ENCODE assay signal across 11 cellular contexts in genomic region chr13:50152655-50153309, GRCh38.
DNase-seq lines count a peak whose midpoint lies in the region; ATAC-seq lines count a peak whose summit lies in the region.
"Had no signal": no experiment of that assay in that cellular context is flagged by ENCODE, and none has a peak within 500 bp of the region (broad histone marks: within the 10 kb centered on the region; RNA-seq: fewer than 3 reads in every experiment).

No MANE protein-coding gene starts in this region.

- no peak overlapping the region for H3K27ac Mint-ChIP-seq in activated CD4-positive, alpha-beta T cell treated with anti-CD3 and anti-CD28 coated beads, Interleukin-2, amount 10 ng/mL, durations not matched to agents 24 days and 14 days

- peak overlapping the region; percentile 72 for H3K4me2 ChIP-seq in skeletal muscle satellite cell (ENCODE audit: low read length)
- H3K4me2 ChIP-seq: A549 had no signal

- no peaks in the 10 kb centered on the region for H3K36me3 Mint-ChIP-seq in activated CD4-positive, alpha-beta T cell treated with anti-CD3 and anti-CD28 coated beads, Interleukin-2, amount 10 ng/mL, durations not matched to agents 24 days and 14 days (ENCODE audit: low read depth)

- H3K4me1 ChIP-seq in adipocyte (ENCODE audit: control insufficient read depth, insufficient read depth, low read length) = peaks cover 34% of the 10 kb centered on the region
- H3K4me1 ChIP-seq in skeletal muscle satellite cell (ENCODE audit: control insufficient read depth, insufficient read depth, low read length) = peaks cover 15% of the 10 kb centered on the region
- H3K4me1 ChIP-seq: A549, right atrium auricular region had no signal

- no peaks in the 10 kb centered on the region for H3K27me3 ChIP-seq in adipocyte (replicated peaks; ENCODE audit: control insufficient read depth, insufficient read depth, low read length)
- H3K27me3 ChIP-seq in skeletal muscle satellite cell (ENCODE audit: control insufficient read depth, insufficient read depth, low read length) = no peaks in the 10 kb centered on the region
- H3K27me3 ChIP-seq: right atrium auricular region, tibial artery had no signal

- peak; percentile 44 for ATAC-seq in HG03159 (IDR thresholded peaks at IDR 0.05; ENCODE audit: unreplicated experiment)
- no peak for ATAC-seq in HG02571 (IDR thresholded peaks at IDR 0.05; ENCODE audit: unreplicated experiment)
- ATAC-seq: A549 had no signal

- H3K9me3 Mint-ChIP-seq in activated CD4-positive, alpha-beta T cell treated with anti-CD3 and anti-CD28 coated beads, Interleukin-2, amount 10 ng/mL, durations not matched to agents 24 days and 14 days = no peaks in the 10 kb centered on the region

- H3K36me3 ChIP-seq in adipocyte (ENCODE audit: control insufficient read depth, insufficient read depth, low read length, severe bottlenecking) = no peaks in the 10 kb centered on the region
- H3K36me3 ChIP-seq in skeletal muscle satellite cell (ENCODE audit: insufficient read depth, low read length) = no peaks in the 10 kb centered on the region
- H3K36me3 ChIP-seq: right atrium auricular region, tibial artery had no signal

- H3K4me1 Mint-ChIP-seq in activated CD4-positive, alpha-beta T cell treated with anti-CD3 and anti-CD28 coated beads, Interleukin-2, amount 10 ng/mL, durations not matched to agents 24 days and 14 days = peaks cover 4% of the 10 kb centered on the region

- peaks cover 48% of the 10 kb centered on the region for H3K27me3 Mint-ChIP-seq in activated CD4-positive, alpha-beta T cell treated with anti-CD3 and anti-CD28 coated beads, Interleukin-2, amount 10 ng/mL, durations not matched to agents 24 days and 14 days

- intact Hi-C loops in activated CD4-positive, alpha-beta T cell treated with anti-CD3 and anti-CD28 coated beads, Interleukin-2, amount 10 ng/mL, durations not matched to agents 24 days and 14 days (cut with micrococcal nuclease) = no loop called here

- H3K9ac ChIP-seq in adipocyte (ENCODE audit: low read length) = peak overlapping the region; percentile 56
- H3K9ac ChIP-seq in skeletal muscle satellite cell (ENCODE audit: low read depth, low read length) = no peak overlapping the region

- H3K9me3 ChIP-seq in adipocyte (ENCODE audit: control insufficient read depth, low read length) = no peaks in the 10 kb centered on the region
- H3K9me3 ChIP-seq in skeletal muscle satellite cell (replicated peaks; ENCODE audit: low read length) = no peaks in the 10 kb centered on the region
- H3K9me3 ChIP-seq: A549, right atrium auricular region, tibial artery had no signal

- H3K4me3 ChIP-seq in adipocyte (ENCODE audit: low read length) (peak overlapping the region; percentile 64), skeletal muscle satellite cell (ENCODE audit: low read length) (peak overlapping the region; percentile 40)
- H3K4me3 ChIP-seq: A549 had no signal

- H3K4me3 Mint-ChIP-seq in activated CD4-positive, alpha-beta T cell treated with anti-CD3 and anti-CD28 coated beads, Interleukin-2, amount 10 ng/mL, durations not matched to agents 24 days and 14 days = peak overlapping the region; percentile 40

- DNase-seq in activated CD4-positive, alpha-beta T cell treated with anti-CD3 and anti-CD28 coated beads, Interleukin-2, amount 10 ng/mL, durations not matched to agents 24 days and 14 days = no peak
- DNase-seq in activated CD4-positive, alpha-beta T cell treated with anti-CD3 and anti-CD28 coated beads, Interleukin-2, amount 50 U/mL, for 4 hours = no peak
- DNase-seq in adipocyte (ENCODE audit: low read depth) (no peak), NCI-H1694 (lab: John Stamatoyannopoulos, UW) (no peak)
- no peak for DNase-seq in central memory CD4-positive, alpha-beta T cell
- DNase-seq: tibial artery had no signal
